1 cellular context compared by ENCODE assay signal in the genomic region with DNA sequence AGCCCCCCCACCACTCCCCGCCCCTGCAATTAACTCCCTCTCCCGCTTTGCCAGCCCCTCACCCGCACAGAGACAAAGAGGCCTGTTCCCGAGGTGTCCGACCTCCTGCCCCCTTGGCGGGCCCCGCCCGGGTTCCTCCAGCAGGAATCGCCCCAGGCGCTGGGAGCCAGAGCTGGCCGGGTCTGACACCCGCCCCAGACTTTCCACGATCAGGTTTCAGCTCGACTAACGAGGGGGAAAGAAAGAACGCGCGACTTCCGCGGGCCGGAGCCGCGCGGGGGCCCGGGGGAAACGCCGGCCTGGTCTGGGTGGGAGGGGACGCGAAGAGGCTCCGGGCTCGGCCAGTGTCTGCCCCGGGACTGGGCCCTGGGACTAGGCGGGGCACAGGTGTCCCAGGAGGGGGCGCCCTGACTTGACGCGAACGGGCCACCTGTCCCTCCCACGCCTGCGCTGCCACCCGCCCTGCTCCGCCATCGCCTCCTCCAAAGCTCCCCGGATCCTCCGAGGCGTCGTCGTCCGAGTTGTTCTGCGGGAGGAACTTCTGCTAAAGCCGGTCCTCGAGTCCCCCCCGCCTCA.
A peak's percentile ranks its signal among the peaks of the same experiment; 100 is the strongest.
TF ChIP-seq lines count a peak whose summit lies in the region.

No MANE protein-coding gene starts in this region.

TF ChIP-seq in HepG2, 621 proteins besides CTCF, POLR2A, EP300 and RAD21:
- TF ChIP-seq ZNF687 (CRISPR knock-in tag; IDR thresholded peaks at IDR 0.05) (peak; percentile 25; the same call in 1 of the 2 replicates), GABPB1 (CRISPR knock-in tag; IDR thresholded peaks at IDR 0.05) (peak; percentile 32; the same call in 1 of the 2 replicates), ZNF574 (CRISPR knock-in tag; IDR thresholded peaks at IDR 0.05) (peak; percentile 15; the same call in 1 of the 2 replicates), SRSF1 (optimal IDR thresholded peaks at IDR 0.05; ENCODE audit: low read depth, low read length) (peak; percentile 50), ZNF558 (CRISPR knock-in tag; IDR thresholded peaks at IDR 0.05; ENCODE audit: borderline replicate concordance) (no peak), HNRNPLL (IDR thresholded peaks at IDR 0.05; ENCODE audit: low read depth, low read length, poor library complexity, severe bottlenecking) (peak; percentile 40)
- TF ChIP-seq, protein P1, sequence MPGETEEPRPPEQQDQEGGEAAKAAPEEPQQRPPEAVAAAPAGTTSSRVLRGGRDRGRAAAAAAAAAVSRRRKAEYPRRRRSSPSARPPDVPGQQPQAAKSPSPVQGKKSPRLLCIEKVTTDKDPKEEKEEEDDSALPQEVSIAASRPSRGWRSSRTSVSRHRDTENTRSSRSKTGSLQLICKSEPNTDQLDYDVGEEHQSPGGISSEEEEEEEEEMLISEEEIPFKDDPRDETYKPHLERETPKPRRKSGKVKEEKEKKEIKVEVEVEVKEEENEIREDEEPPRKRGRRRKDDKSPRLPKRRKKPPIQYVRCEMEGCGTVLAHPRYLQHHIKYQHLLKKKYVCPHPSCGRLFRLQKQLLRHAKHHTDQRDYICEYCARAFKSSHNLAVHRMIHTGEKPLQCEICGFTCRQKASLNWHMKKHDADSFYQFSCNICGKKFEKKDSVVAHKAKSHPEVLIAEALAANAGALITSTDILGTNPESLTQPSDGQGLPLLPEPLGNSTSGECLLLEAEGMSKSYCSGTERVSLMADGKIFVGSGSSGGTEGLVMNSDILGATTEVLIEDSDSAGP (CRISPR knock-in tag; IDR thresholded peaks at IDR 0.05; ENCODE audit: borderline replicate concordance), result 0 out of 2 replicates have a peak, but pooled peaks have one; percentile 49
- TF ChIP-seq, protein P2, sequence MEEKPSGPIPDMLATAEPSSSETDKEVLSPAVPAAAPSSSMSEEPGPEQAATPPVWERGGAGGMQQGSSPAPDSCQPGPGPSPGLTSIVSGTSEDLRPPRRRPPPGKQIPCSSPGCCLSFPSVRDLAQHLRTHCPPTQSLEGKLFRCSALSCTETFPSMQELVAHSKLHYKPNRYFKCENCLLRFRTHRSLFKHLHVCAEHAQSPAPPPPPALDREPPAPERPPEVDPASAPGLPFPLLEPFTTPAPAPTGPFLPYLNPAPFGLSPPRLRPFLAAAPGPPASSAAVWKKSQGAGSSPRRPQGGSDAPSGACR (CRISPR knock-in tag; IDR thresholded peaks at IDR 0.05), result no peak
